16 cellular contexts compared by ENCODE assay signal in genomic region chr9:107874137-107874536, GRCh38.
DNase-seq lines count a peak whose midpoint lies in the region; ATAC-seq lines count a peak whose summit lies in the region.
"Had no signal": no experiment of that assay in that cellular context is flagged by ENCODE, and none has a peak within 500 bp of the region (broad histone marks: within the 10 kb centered on the region; RNA-seq: fewer than 3 reads in every experiment).

No MANE protein-coding gene starts in this region.

- peaks cover 8% of the 10 kb centered on the region for H3K36me3 Mint-ChIP-seq in stimulated activated memory B cell treated with anti-CD40 and anti-IgM and Interleukin-4, amounts not matched to agents 10 μg/mL and 1 μg/mL and 100 μg/mL, for 72 hours
- H3K36me3 Mint-ChIP-seq: natural killer cell treated with Interleukin-12 subunit alpha and Interleukin-12 subunit beta and Interleukin-15 and Interleukin-18, amount 100 ng/mL, for 72 hours had no signal

- H3K4me3 Mint-ChIP-seq in stimulated activated memory B cell treated with anti-CD40 and anti-IgM and Interleukin-4, amounts not matched to agents 10 μg/mL and 1 μg/mL and 100 μg/mL, for 72 hours = no peak overlapping the region
- H3K4me3 Mint-ChIP-seq: activated CD8-positive, alpha-beta T cell treated with anti-CD3 and anti-CD28 coated beads, Interleukin-2, amount 10 ng/mL, durations not matched to agents 7 days and 5 days; activated naive CD4-positive, alpha-beta T cell treated with anti-CD3 and anti-CD28 coated beads for 36 hours; CD4-positive, alpha-beta T cell; natural killer cell treated with Interleukin-12 subunit alpha and Interleukin-12 subunit beta and Interleukin-15 and Interleukin-18, amount 100 ng/mL, for 72 hours had no signal

- H3K4me1 Mint-ChIP-seq in stimulated activated memory B cell treated with anti-CD40 and anti-IgM and Interleukin-4, amounts not matched to agents 10 μg/mL and 1 μg/mL and 100 μg/mL, for 72 hours = peaks cover 55% of the 10 kb centered on the region

- DNase-seq in NCI-H1694 treated with DMSO at 0.1 percent for 48 hours (lab: John Stamatoyannopoulos, UW) (no peak), NK-92 (lab: John Stamatoyannopoulos, UW; ENCODE audit: unreplicated experiment) (no peak)
- no peak for DNase-seq in activated CD8-positive, alpha-beta memory T cell treated with anti-CD3 and anti-CD28 coated beads, Interleukin-2, amount 50 U/mL, for 4 hours
- DNase-seq: activated CD8-positive, alpha-beta T cell treated with anti-CD3 and anti-CD28 coated beads, Interleukin-2, amount 10 ng/mL, durations not matched to agents 7 days and 5 days; activated naive CD4-positive, alpha-beta T cell treated with anti-CD3 and anti-CD28 coated beads for 36 hours; CD4-positive, alpha-beta T cell; heart right ventricle; left lung; NCI-H1105; NCI-H446; sigmoid colon had no signal

- no peak overlapping the region for H3K27ac Mint-ChIP-seq in stimulated activated memory B cell treated with anti-CD40 and anti-IgM and Interleukin-4, amounts not matched to agents 10 μg/mL and 1 μg/mL and 100 μg/mL, for 72 hours
- H3K27ac Mint-ChIP-seq: activated CD8-positive, alpha-beta T cell treated with anti-CD3 and anti-CD28 coated beads, Interleukin-2, amount 10 ng/mL, durations not matched to agents 7 days and 5 days; activated naive CD4-positive, alpha-beta T cell treated with anti-CD3 and anti-CD28 coated beads for 36 hours; CD4-positive, alpha-beta T cell; natural killer cell treated with Interleukin-12 subunit alpha and Interleukin-12 subunit beta and Interleukin-15 and Interleukin-18, amount 100 ng/mL, for 72 hours had no signal

- no peaks in the 10 kb centered on the region for H3K27me3 Mint-ChIP-seq in stimulated activated memory B cell treated with anti-CD40 and anti-IgM and Interleukin-4, amounts not matched to agents 10 μg/mL and 1 μg/mL and 100 μg/mL, for 72 hours
- H3K27me3 Mint-ChIP-seq: CD4-positive, alpha-beta T cell had no signal

- ATAC-seq in GM19025 (IDR thresholded peaks at IDR 0.05; ENCODE audit: low read depth, unreplicated experiment) (peak; percentile 25), HG02623 (IDR thresholded peaks at IDR 0.05; ENCODE audit: unreplicated experiment) (peak; percentile 33), HG03342 (IDR thresholded peaks at IDR 0.05; ENCODE audit: unreplicated experiment) (peak; percentile 39)
- ATAC-seq in stimulated activated memory B cell treated with anti-CD40 and anti-IgM and Interleukin-4, amounts not matched to agents 10 μg/mL and 1 μg/mL and 100 μg/mL, for 72 hours = peak; percentile 76
- ATAC-seq: activated CD8-positive, alpha-beta T cell treated with anti-CD3 and anti-CD28 coated beads, Interleukin-2, amount 10 ng/mL, durations not matched to agents 7 days and 5 days; natural killer cell treated with Interleukin-12 subunit alpha and Interleukin-12 subunit beta and Interleukin-15 and Interleukin-18, amount 100 ng/mL, for 72 hours had no signal

- H3K9me3 Mint-ChIP-seq in stimulated activated memory B cell treated with anti-CD40 and anti-IgM and Interleukin-4, amounts not matched to agents 10 μg/mL and 1 μg/mL and 100 μg/mL, for 72 hours = no peaks in the 10 kb centered on the region
- H3K9me3 Mint-ChIP-seq: activated naive CD4-positive, alpha-beta T cell treated with anti-CD3 and anti-CD28 coated beads for 36 hours; CD4-positive, alpha-beta T cell had no signal

Comparison
In these comparisons a context has a peak if more than half of its experiments do, and no peak if none do; other contexts are left out.
1. ATAC-seq: peak in every context shown above with its lines; median percentile 76 in stimulated activated memory B cell treated with anti-CD40 and anti-IgM and Interleukin-4, amounts not matched to agents 10 μg/mL and 1 μg/mL and 100 μg/mL, for 72 hours; 39 in HG03342; 33 in HG02623; 25 in GM19025.